Comparison of ENCODE assay signal across 1 cellular context in genomic region chr10:11823122-11823988, GRCh38.
TF ChIP-seq lines count a peak whose summit lies in the region.

Gene PROSER2 (plus strand): TSS chr10:11823356. CDS start chr10:11852078, 28,722 bp downstream.

TF ChIP-seq in HEK293, 187 proteins besides CTCF, POLR2A, EP300 and RAD21 (continued from another document and continues in another):
- TF ChIP-seq ZBTB6 (tag by site-specific recombination; IDR thresholded peaks at IDR 0.05) (no peak), ZBTB1 (tag by site-specific recombination; IDR thresholded peaks at IDR 0.05) (no peak), YY1 (tag by site-specific recombination; IDR thresholded peaks at IDR 0.05) (no peak), ZNF654 (tag by site-specific recombination; IDR thresholded peaks at IDR 0.05; ENCODE audit: low read depth) (no peak), ZNF544 (tag by site-specific recombination; IDR thresholded peaks at IDR 0.05) (no peak), ZNF660 (tag by site-specific recombination; IDR thresholded peaks at IDR 0.05) (no peak), ZNF112 (tag by site-specific recombination; IDR thresholded peaks at IDR 0.05) (no peak), TSHZ1 (tag by site-specific recombination; IDR thresholded peaks at IDR 0.05; ENCODE audit: borderline replicate concordance) (no peak), ZNF114 (tag by site-specific recombination; IDR thresholded peaks at IDR 0.05) (no peak), ZNF747 (tag by site-specific recombination; IDR thresholded peaks at IDR 0.05) (no peak), ZNF621 (tag by site-specific recombination; IDR thresholded peaks at IDR 0.05) (no peak), ZNF658 (tag by site-specific recombination; IDR thresholded peaks at IDR 0.05) (no peak), ZNF433 (tag by site-specific recombination; IDR thresholded peaks at IDR 0.05; ENCODE audit: low read depth) (no peak), ZNF48 (tag by site-specific recombination; IDR thresholded peaks at IDR 0.05) (no peak), ZNF776 (tag by site-specific recombination; IDR thresholded peaks at IDR 0.05; ENCODE audit: borderline replicate concordance) (no peak), ZBTB48 (tag by site-specific recombination; IDR thresholded peaks at IDR 0.05) (no peak), ZNF362 (tag by site-specific recombination; IDR thresholded peaks at IDR 0.05) (no peak), AEBP2 (tag by site-specific recombination; IDR thresholded peaks at IDR 0.05; ENCODE audit: borderline replicate concordance) (no peak), SCRT2 (tag by site-specific recombination; IDR thresholded peaks at IDR 0.05) (peak; percentile 94), ZNF202 (tag by site-specific recombination; IDR thresholded peaks at IDR 0.05; ENCODE audit: borderline replicate concordance) (no peak), ZNF311 (tag by site-specific recombination; IDR thresholded peaks at IDR 0.05; ENCODE audit: borderline replicate concordance) (no peak), KLF16 (tag by site-specific recombination; IDR thresholded peaks at IDR 0.05) (no peak), ZNF292 (tag by site-specific recombination; IDR thresholded peaks at IDR 0.05; ENCODE audit: borderline replicate concordance, low read depth) (no peak), ZNF23 (tag by site-specific recombination; IDR thresholded peaks at IDR 0.05; ENCODE audit: borderline replicate concordance) (no peak), GLIS2 (tag by site-specific recombination; IDR thresholded peaks at IDR 0.05) (peak; percentile 74), ZNF350 (tag by site-specific recombination; IDR thresholded peaks at IDR 0.05) (no peak), ZNF37A (tag by site-specific recombination; IDR thresholded peaks at IDR 0.05) (no peak), ZNF140 (tag by site-specific recombination; IDR thresholded peaks at IDR 0.05) (no peak), ZNF248 (tag by site-specific recombination; IDR thresholded peaks at IDR 0.05) (no peak), ZNF514 (tag by site-specific recombination; IDR thresholded peaks at IDR 0.05) (no peak), ZFP37 (tag by site-specific recombination; IDR thresholded peaks at IDR 0.05) (no peak), ZNF324 (tag by site-specific recombination; IDR thresholded peaks at IDR 0.05) (no peak), EGR2 (tag by site-specific recombination; IDR thresholded peaks at IDR 0.05; ENCODE audit: low read depth) (no peak), KLF7 (tag by site-specific recombination; IDR thresholded peaks at IDR 0.05; ENCODE audit: borderline replicate concordance) (no peak), ZNF341 (tag by site-specific recombination; IDR thresholded peaks at IDR 0.05; ENCODE audit: low read depth) (peak; percentile 38; the same call in 1 of the 2 replicates), ZNF513 (tag by site-specific recombination; IDR thresholded peaks at IDR 0.05) (no peak), SALL2 (tag by site-specific recombination; IDR thresholded peaks at IDR 0.05; ENCODE audit: borderline replicate concordance) (no peak), ELK4 (IDR thresholded peaks at IDR 0.05; ENCODE audit: borderline replicate concordance, low read depth, low read length) (no peak), ZNF561 (tag by site-specific recombination; IDR thresholded peaks at IDR 0.05; ENCODE audit: borderline replicate concordance) (peak; percentile 84; the same call in 1 of the 2 replicates), SP2 (tag by site-specific recombination; IDR thresholded peaks at IDR 0.05) (no peak), ZNF785 (tag by site-specific recombination; IDR thresholded peaks at IDR 0.05) (no peak), OVOL3 (tag by site-specific recombination; IDR thresholded peaks at IDR 0.05) (no peak), ZNF518A (tag by site-specific recombination; conservative IDR thresholded peaks at IDR 0.05; ENCODE audit: low read depth) (no peak), ZNF174 (tag by site-specific recombination; IDR thresholded peaks at IDR 0.05) (no peak), PRDM1 (tag by site-specific recombination; IDR thresholded peaks at IDR 0.05) (no peak), ZNF18 (tag by site-specific recombination; IDR thresholded peaks at IDR 0.05) (no peak), ZNF423 (tag by site-specific recombination; IDR thresholded peaks at IDR 0.05) (0 out of 2 replicates have a peak, but pooled peaks have one; percentile 14), IKZF3 (tag by site-specific recombination; IDR thresholded peaks at IDR 0.05) (peak; percentile 21; the same call in 1 of the 2 replicates), ZIC2 (tag by site-specific recombination; IDR thresholded peaks at IDR 0.05) (peak; percentile 62), ZNF488 (tag by site-specific recombination; IDR thresholded peaks at IDR 0.05) (no peak), ZNF555 (tag by site-specific recombination; conservative IDR thresholded peaks at IDR 0.05) (no peak), ZBTB20 (tag by site-specific recombination; IDR thresholded peaks at IDR 0.05) (peak; percentile 26; the same call in 1 of the 2 replicates), ZNF266 (tag by site-specific recombination; IDR thresholded peaks at IDR 0.05; ENCODE audit: low read depth) (no peak)
